Comparison of ENCODE assay signal across 1 cellular context in genomic region chr13:45339399-45339798, GRCh38.
TF ChIP-seq lines count a peak whose summit lies in the region.

No MANE protein-coding gene starts in this region.

TF ChIP-seq in WTC11, 78 proteins besides CTCF, POLR2A, EP300 and RAD21 (continued from another document):
- TF ChIP-seq, protein P1, sequence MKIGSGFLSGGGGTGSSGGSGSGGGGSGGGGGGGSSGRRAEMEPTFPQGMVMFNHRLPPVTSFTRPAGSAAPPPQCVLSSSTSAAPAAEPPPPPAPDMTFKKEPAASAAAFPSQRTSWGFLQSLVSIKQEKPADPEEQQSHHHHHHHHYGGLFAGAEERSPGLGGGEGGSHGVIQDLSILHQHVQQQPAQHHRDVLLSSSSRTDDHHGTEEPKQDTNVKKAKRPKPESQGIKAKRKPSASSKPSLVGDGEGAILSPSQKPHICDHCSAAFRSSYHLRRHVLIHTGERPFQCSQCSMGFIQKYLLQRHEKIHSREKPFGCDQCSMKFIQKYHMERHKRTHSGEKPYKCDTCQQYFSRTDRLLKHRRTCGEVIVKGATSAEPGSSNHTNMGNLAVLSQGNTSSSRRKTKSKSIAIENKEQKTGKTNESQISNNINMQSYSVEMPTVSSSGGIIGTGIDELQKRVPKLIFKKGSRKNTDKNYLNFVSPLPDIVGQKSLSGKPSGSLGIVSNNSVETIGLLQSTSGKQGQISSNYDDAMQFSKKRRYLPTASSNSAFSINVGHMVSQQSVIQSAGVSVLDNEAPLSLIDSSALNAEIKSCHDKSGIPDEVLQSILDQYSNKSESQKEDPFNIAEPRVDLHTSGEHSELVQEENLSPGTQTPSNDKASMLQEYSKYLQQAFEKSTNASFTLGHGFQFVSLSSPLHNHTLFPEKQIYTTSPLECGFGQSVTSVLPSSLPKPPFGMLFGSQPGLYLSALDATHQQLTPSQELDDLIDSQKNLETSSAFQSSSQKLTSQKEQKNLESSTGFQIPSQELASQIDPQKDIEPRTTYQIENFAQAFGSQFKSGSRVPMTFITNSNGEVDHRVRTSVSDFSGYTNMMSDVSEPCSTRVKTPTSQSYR (CRISPR knock-in tag; IDR thresholded peaks at IDR 0.05): no peak
- TF ChIP-seq ATF1 (CRISPR knock-in tag; IDR thresholded peaks at IDR 0.05): no peak
- TF ChIP-seq, protein P2, sequence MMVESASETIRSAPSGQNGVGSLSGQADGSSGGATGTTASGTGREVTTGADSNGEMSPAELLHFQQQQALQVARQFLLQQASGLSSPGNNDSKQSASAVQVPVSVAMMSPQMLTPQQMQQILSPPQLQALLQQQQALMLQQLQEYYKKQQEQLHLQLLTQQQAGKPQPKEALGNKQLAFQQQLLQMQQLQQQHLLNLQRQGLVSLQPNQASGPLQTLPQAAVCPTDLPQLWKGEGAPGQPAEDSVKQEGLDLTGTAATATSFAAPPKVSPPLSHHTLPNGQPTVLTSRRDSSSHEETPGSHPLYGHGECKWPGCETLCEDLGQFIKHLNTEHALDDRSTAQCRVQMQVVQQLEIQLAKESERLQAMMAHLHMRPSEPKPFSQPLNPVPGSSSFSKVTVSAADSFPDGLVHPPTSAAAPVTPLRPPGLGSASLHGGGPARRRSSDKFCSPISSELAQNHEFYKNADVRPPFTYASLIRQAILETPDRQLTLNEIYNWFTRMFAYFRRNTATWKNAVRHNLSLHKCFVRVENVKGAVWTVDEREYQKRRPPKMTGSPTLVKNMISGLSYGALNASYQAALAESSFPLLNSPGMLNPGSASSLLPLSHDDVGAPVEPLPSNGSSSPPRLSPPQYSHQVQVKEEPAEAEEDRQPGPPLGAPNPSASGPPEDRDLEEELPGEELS (CRISPR knock-in tag; IDR thresholded peaks at IDR 0.05): no peak
- TF ChIP-seq ZNF671 (CRISPR knock-in tag; IDR thresholded peaks at IDR 0.05): no peak
- TF ChIP-seq SMAD4 (CRISPR knock-in tag; IDR thresholded peaks at IDR 0.05): no peak
- TF ChIP-seq NR1H2 (CRISPR knock-in tag; IDR thresholded peaks at IDR 0.05): no peak
- TF ChIP-seq ZNF317 (CRISPR knock-in tag; IDR thresholded peaks at IDR 0.05; ENCODE audit: borderline replicate concordance, low read depth): no peak
